8 cellular contexts compared by ENCODE assay signal in the genomic region with DNA sequence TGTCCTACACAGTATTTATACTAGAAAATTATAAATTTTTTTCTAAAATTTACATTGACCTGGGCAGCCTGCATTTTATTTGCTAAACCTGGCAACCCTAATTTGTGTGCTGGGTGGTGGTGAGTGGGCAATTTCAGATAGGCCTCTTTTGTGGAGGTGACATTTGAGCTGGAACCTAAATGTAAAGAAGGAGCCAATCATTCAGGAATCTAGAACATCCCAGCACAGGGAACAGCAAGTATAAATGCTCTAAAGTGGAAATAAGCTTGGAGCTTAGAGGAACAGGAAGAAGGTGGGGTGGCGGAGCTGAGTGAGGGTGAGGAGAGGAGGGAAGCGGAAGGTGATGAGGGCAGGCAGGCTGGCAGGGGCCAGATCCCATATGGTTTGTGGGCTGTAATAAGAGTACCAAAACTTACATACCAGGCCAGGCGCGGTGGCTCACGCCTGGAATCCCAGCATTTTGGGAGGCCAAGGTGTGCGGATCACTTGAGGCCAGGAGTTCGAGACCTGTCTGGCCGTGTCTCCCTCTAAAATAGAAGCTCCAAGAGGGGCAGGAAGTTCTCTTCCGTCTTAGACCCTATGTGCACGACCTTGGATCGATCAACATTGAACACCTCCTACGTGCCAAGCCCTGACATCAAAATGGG. TPM values are rescaled to one million over a fixed set of nuclear protein-coding genes. Genes with fewer than 3 reads are reported as not detected.
DNase-seq lines count a peak whose midpoint lies in the region; ATAC-seq and TF ChIP-seq lines count a peak whose summit lies in the region.

No MANE protein-coding gene starts in this region.

- TSS peak; percentile 79 for BruUV-seq in Calu3 (replicated peaks; lab: Mats Ljungman, UMichigan)

- H3K4me3 ChIP-seq in fibroblast of pulmonary artery (replicated peaks; ENCODE audit: low read depth, low read length) (peak overlapping the region; percentile 99), neutrophil (ENCODE audit: low read depth in 1 of 2, low read length in 1 of 2) (peak overlapping the region; percentile 100)

- DNase-seq in Calu3: no peak
- no peak for DNase-seq in fibroblast of pulmonary artery (ENCODE audit: low read depth)
- DNase-seq in OCI-M1 (lab: John Stamatoyannopoulos, UW): no peak
- DNase-seq in NCI-H1417 (lab: John Stamatoyannopoulos, UW): no peak

- no peaks in the 10 kb centered on the region for H3K9me3 Mint-ChIP-seq in Calu3 (ENCODE audit: low read depth, unreplicated experiment)

- no peaks in the 10 kb centered on the region for H3K27me3 ChIP-seq in neutrophil

- ATAC-seq in HG02973 (IDR thresholded peaks at IDR 0.05; ENCODE audit: unreplicated experiment): peak; percentile 3
- ATAC-seq in GM18861 (IDR thresholded peaks at IDR 0.05; ENCODE audit: unreplicated experiment): no peak

- peaks cover 26 to 28% of the 10 kb centered on the region in 2 experiments for H3K4me1 ChIP-seq in neutrophil (ENCODE audit: control insufficient read depth in 1 of 2, insufficient read depth in 1 of 2, low read depth in 1 of 2, low read length in 1 of 2)

- intact Hi-C loops in Calu3 (cut with micrococcal nuclease; ENCODE audit: unreplicated experiment): no loop called here

- peak overlapping the region; percentile 100 for H3K4me3 Mint-ChIP-seq in Calu3 (ENCODE audit: low read depth, unreplicated experiment)

- H3K4me1 Mint-ChIP-seq in Calu3 (ENCODE audit: low read depth, unreplicated experiment): peaks cover 29% of the 10 kb centered on the region

- no peaks in the 10 kb centered on the region for H3K36me3 ChIP-seq in neutrophil

- no peak for TF ChIP-seq CTCF in Calu3 (IDR thresholded peaks at IDR 0.05; ENCODE audit: unreplicated experiment)
- TF ChIP-seq CTCF in VCaP (conservative IDR thresholded peaks at IDR 0.05): no peak
- TF ChIP-seq CTCF in fibroblast of pulmonary artery (IDR thresholded peaks at IDR 0.05; ENCODE audit: low read length, missing control alignments): no peak
- TF ChIP-seq CTCF in neutrophil (IDR thresholded peaks at IDR 0.05): no peak

- H3K27me3 Mint-ChIP-seq in Calu3 (ENCODE audit: unreplicated experiment): no peaks in the 10 kb centered on the region

- peak overlapping the region; percentile 99 for H3K27ac Mint-ChIP-seq in Calu3 (ENCODE audit: unreplicated experiment)

- CTCF ChIA-PET in Calu3 (lab: Charles Lee): interaction anchor here (0.7 to 1.3 kb wide), 6 partner anchors 8 to 791 kb away, joined by 3 to 6 read pairs (median 3); no protein-coding TSS in a partner anchor

- H3K27ac ChIP-seq in VCaP (peak overlapping the region; percentile 91), neutrophil (peak overlapping the region; percentile 99)

- peaks cover 46% of the 10 kb centered on the region for H3K36me3 Mint-ChIP-seq in Calu3 (ENCODE audit: insufficient read depth, unreplicated experiment)

- no peaks in the 10 kb centered on the region for H3K9me3 ChIP-seq in neutrophil

RNA-seq across cellular contexts. Expression of a gene that starts 0.5 kb away (rescaled TPM):
- total RNA-seq in Calu3 (2022): 208 and 226 TPM in 2 replicates
